Comparison of ENCODE assay signal across 27 cellular contexts in the genomic region with DNA sequence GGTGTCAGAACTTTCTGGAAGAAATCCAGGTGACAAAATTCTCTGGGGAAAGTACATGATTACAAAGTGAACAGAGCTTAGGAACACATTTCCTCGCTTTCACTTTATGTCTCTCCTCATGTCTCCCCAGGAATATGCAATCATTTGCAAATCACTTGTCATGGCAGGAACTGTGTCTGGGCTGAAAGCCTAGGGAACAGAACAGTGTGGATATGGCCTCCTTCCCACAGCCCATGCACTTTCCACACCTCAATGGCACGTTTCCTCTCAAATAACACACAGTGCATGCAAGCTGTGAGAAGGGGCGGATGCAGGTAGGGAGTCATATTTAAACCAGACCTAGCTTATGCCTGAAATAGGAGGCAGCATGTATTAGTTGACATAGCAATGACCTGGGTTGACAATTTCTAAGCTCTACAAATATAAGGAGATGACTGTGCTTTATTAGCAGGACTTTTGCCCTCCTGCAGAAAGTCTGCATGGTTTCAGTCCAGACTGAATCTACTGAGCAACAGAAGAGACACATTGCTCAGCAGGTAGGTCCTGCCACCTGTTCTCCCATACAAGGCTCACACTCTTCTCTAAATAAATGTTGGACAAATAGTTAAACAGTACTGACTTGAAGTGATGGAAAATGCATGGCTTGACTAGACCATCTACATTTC.
"Had no signal": no experiment of that assay in that cellular context is flagged by ENCODE, and none has a peak within 500 bp of the region (broad histone marks: within the 10 kb centered on the region; RNA-seq: fewer than 3 reads in every experiment).

No MANE protein-coding gene starts in this region.

- H3K27ac Mint-ChIP-seq: activated CD4-positive, alpha-beta T cell treated with anti-CD3 and anti-CD28 coated beads for 36 hours; activated CD4-positive, alpha-beta T cell treated with anti-CD3 and anti-CD28 coated beads, Interleukin-2, amount 10 ng/mL, durations not matched to agents 7 days and 5 days; activated CD8-positive, alpha-beta T cell treated with anti-CD3 and anti-CD28 coated beads, Interleukin-2, amount 10 ng/mL, durations not matched to agents 7 days and 5 days; activated naive CD4-positive, alpha-beta T cell treated with anti-CD3 and anti-CD28 coated beads, Interleukin-2, amount 50 U/mL, for 72 hours; activated T-cell treated with anti-CD3 and anti-CD28 coated beads, Interleukin-2, amount 50 U/mL, for 24 hours; activated T-helper 2 cell treated with anti-CD3 and anti-CD28 coated beads, Interferon-gamma antibody, Interleukin-2, Interleukin-4, amounts not matched to agents 10 μg/mL and 5 μg/mL and 100 μg/mL, durations not matched to agents 14 hours and 24 hours and 36 hours; T-helper 2 cell treated with Interferon-gamma antibody and Interleukin-4, amounts not matched to agents 5 μg/mL and 100 μg/mL, for 36 hours; WTC11 had no signal

- H3K9me3 ChIP-seq: adrenal gland, body of pancreas, breast epithelium, SJCRH30 had no signal

- H3K9me3 Mint-ChIP-seq: activated CD4-positive, alpha-beta T cell treated with anti-CD3 and anti-CD28 coated beads, Interleukin-2, amount 10 ng/mL, durations not matched to agents 7 days and 5 days; T-helper 2 cell treated with Interferon-gamma antibody and Interleukin-4, amounts not matched to agents 5 μg/mL and 100 μg/mL, for 36 hours had no signal

- H3K4me3 ChIP-seq: adrenal gland, body of pancreas, breast epithelium, SJCRH30, SK-N-MC had no signal

- H3K4me1 Mint-ChIP-seq: activated CD4-positive, alpha-beta T cell treated with anti-CD3 and anti-CD28 coated beads for 36 hours; activated CD4-positive, alpha-beta T cell treated with anti-CD3 and anti-CD28 coated beads, Interleukin-2, amount 10 ng/mL, durations not matched to agents 7 days and 5 days; WTC11 had no signal

- H3K27ac ChIP-seq: adrenal gland, body of pancreas, breast epithelium, SJCRH30, SK-N-MC had no signal

- H3K4me1 ChIP-seq: adrenal gland, body of pancreas, breast epithelium had no signal

- H3K4me3 Mint-ChIP-seq: activated CD4-positive, alpha-beta T cell treated with anti-CD3 and anti-CD28 coated beads for 36 hours; activated CD4-positive, alpha-beta T cell treated with anti-CD3 and anti-CD28 coated beads, Interleukin-2, amount 10 ng/mL, durations not matched to agents 7 days and 5 days; activated CD8-positive, alpha-beta T cell treated with anti-CD3 and anti-CD28 coated beads, Interleukin-2, amount 10 ng/mL, durations not matched to agents 7 days and 5 days; activated T-cell treated with anti-CD3 and anti-CD28 coated beads, Interleukin-2, amount 50 U/mL, for 24 hours; T-helper 2 cell treated with Interferon-gamma antibody and Interleukin-4, amounts not matched to agents 5 μg/mL and 100 μg/mL, for 36 hours; WTC11 had no signal

- H3K27me3 ChIP-seq: adrenal gland, body of pancreas, breast epithelium, SJCRH30 had no signal

- DNase-seq: activated CD4-positive, alpha-beta T cell treated with anti-CD3 and anti-CD28 coated beads for 36 hours; activated CD4-positive, alpha-beta T cell treated with anti-CD3 and anti-CD28 coated beads, Interleukin-2, amount 10 ng/mL, durations not matched to agents 7 days and 5 days; activated CD4-positive, alpha-beta T cell treated with anti-CD3 and anti-CD28 coated beads, Interleukin-2, amount 50 U/mL, for 48 hours; activated CD8-positive, alpha-beta T cell treated with anti-CD3 and anti-CD28 coated beads, Interleukin-2, amount 10 ng/mL, durations not matched to agents 7 days and 5 days; activated gamma-delta T cell; activated naive CD4-positive, alpha-beta T cell treated with Interleukin-2 at 50 U/mL for 16 hours; activated T-cell treated with anti-CD3 and anti-CD28 coated beads, Interleukin-2, amount 50 U/mL, for 24 hours; adrenal gland; body of pancreas; Karpas-422; NCI-H1105; NCI-H1417 treated with DMSO at 0.1 percent for 48 hours; NCI-H187; NCI-H2029 treated with DMSO at 0.1 percent for 48 hours; NCI-H2107; NCI-H2171; NCI-H510A; NCI-H526; NCI-H774; SHP77 had no signal

- H3K36me3 ChIP-seq: adrenal gland, breast epithelium, SJCRH30 had no signal

- H3K36me3 Mint-ChIP-seq: activated naive CD4-positive, alpha-beta T cell treated with anti-CD3 and anti-CD28 coated beads, Interleukin-2, amount 50 U/mL, for 72 hours; WTC11 had no signal

- H3K27me3 Mint-ChIP-seq: activated CD4-positive, alpha-beta T cell treated with anti-CD3 and anti-CD28 coated beads for 36 hours; activated CD4-positive, alpha-beta T cell treated with anti-CD3 and anti-CD28 coated beads, Interleukin-2, amount 10 ng/mL, durations not matched to agents 7 days and 5 days; activated T-cell treated with anti-CD3 and anti-CD28 coated beads, Interleukin-2, amount 50 U/mL, for 24 hours had no signal
